9 cellular contexts compared by ENCODE assay signal in genomic region chr10:91694170-91694794, GRCh38.
DNase-seq lines count a peak whose midpoint lies in the region; ATAC-seq and TF ChIP-seq lines count a peak whose summit lies in the region.
"Had no signal": no experiment of that assay in that cellular context is flagged by ENCODE, and none has a peak within 500 bp of the region (broad histone marks: within the 10 kb centered on the region; RNA-seq: fewer than 3 reads in every experiment).

No MANE protein-coding gene starts in this region.

- H3K27me3 ChIP-seq in MM.1S (replicated peaks; ENCODE audit: insufficient read depth, low read length), result no peaks in the 10 kb centered on the region

- no peaks in the 10 kb centered on the region for H3K36me3 ChIP-seq in MM.1S (replicated peaks; ENCODE audit: insufficient read depth, low read length)
- H3K36me3 ChIP-seq in mucosa of descending colon (ENCODE audit: low read depth), result no peaks in the 10 kb centered on the region

- H3K4me1 ChIP-seq in MM.1S (ENCODE audit: low read length) (no peaks in the 10 kb centered on the region), mucosa of descending colon (ENCODE audit: low read depth) (no peaks in the 10 kb centered on the region)

- no peak overlapping the region for H3K27ac Mint-ChIP-seq in activated T-cell treated with anti-CD3 and anti-CD28 coated beads, Interleukin-2, amount 50 U/mL, for 72 hours
- no peak overlapping the region for H3K27ac Mint-ChIP-seq in activated T-cell treated with anti-CD3 and anti-CD28 coated beads, Interleukin-2, amount 50 U/mL, for 24 hours
- no peak overlapping the region for H3K27ac Mint-ChIP-seq in brain
- H3K27ac Mint-ChIP-seq in activated T-helper 17 cell treated with anti-CD3 and anti-CD28 coated beads, Interleukin-2, amount 50 U/mL, for 72 hours, result no peak overlapping the region
- H3K27ac Mint-ChIP-seq: activated naive CD4-positive, alpha-beta T cell treated with anti-CD3 and anti-CD28 coated beads, Interleukin-2, amount 50 U/mL, for 72 hours had no signal

- intact Hi-C loops in mucosa of descending colon (cut with DNase I, micrococcal nuclease), result no loop called here
- intact Hi-C loops in posterior cingulate gyrus (cut with DNase I), result no loop called here

- no peak overlapping the region for H2AFZ ChIP-seq in MM.1S (ENCODE audit: low read length)

- no peak for ATAC-seq in activated T-cell treated with anti-CD3 and anti-CD28 coated beads, Interleukin-2, amount 50 U/mL, for 72 hours (replicated peaks in 1 of 2)
- peak; percentile 87 for ATAC-seq in mucosa of descending colon
- ATAC-seq in activated T-helper 17 cell treated with anti-CD3 and anti-CD28 coated beads, Interleukin-2, amount 50 U/mL, for 72 hours (replicated peaks), result no peak

- H3K79me2 ChIP-seq in MM.1S (ENCODE audit: low read length), result no peaks in the 10 kb centered on the region

- H3K27ac ChIP-seq in MM.1S (ENCODE audit: low read length), result no peak overlapping the region

- TF ChIP-seq CTCF in MM.1S (IDR thresholded peaks at IDR 0.05; ENCODE audit: low read length), result peak; percentile 73
- peak; percentile 41 to 70 for TF ChIP-seq CTCF in brain (conservative IDR thresholded peaks at IDR 0.05)
- TF ChIP-seq CTCF in mucosa of descending colon (IDR thresholded peaks at IDR 0.05), result peak; percentile 48

- H4K20me1 ChIP-seq in MM.1S (ENCODE audit: insufficient read depth, low read length), result no peaks in the 10 kb centered on the region

- no peak overlapping the region for H3K4me3 ChIP-seq in MM.1S (ENCODE audit: low read length)
- no peak overlapping the region for H3K4me3 ChIP-seq in mucosa of descending colon

- H3K9me2 ChIP-seq in MM.1S (replicated peaks; ENCODE audit: insufficient read depth, low read length), result no peaks in the 10 kb centered on the region

- no peaks in the 10 kb centered on the region for H3K36me3 Mint-ChIP-seq in activated T-cell treated with anti-CD3 and anti-CD28 coated beads, Interleukin-2, amount 50 U/mL, for 72 hours (ENCODE audit: insufficient read depth in 2 of 2)
- H3K36me3 Mint-ChIP-seq in activated T-cell treated with anti-CD3 and anti-CD28 coated beads, Interleukin-2, amount 50 U/mL, for 24 hours (ENCODE audit: low read depth), result no peaks in the 10 kb centered on the region
- H3K36me3 Mint-ChIP-seq in brain, result no peaks in the 10 kb centered on the region
- no peaks in the 10 kb centered on the region for H3K36me3 Mint-ChIP-seq in activated T-helper 17 cell treated with anti-CD3 and anti-CD28 coated beads, Interleukin-2, amount 50 U/mL, for 72 hours (ENCODE audit: low read depth)
- H3K36me3 Mint-ChIP-seq: activated naive CD4-positive, alpha-beta T cell treated with anti-CD3 and anti-CD28 coated beads, Interleukin-2, amount 50 U/mL, for 72 hours had no signal

- H3K9ac ChIP-seq in MM.1S (ENCODE audit: low read length), result no peak overlapping the region

- H3K4me2 ChIP-seq in MM.1S (ENCODE audit: low read depth, low read length), result no peak overlapping the region

- H3K4me3 Mint-ChIP-seq in activated T-cell treated with anti-CD3 and anti-CD28 coated beads, Interleukin-2, amount 50 U/mL, for 72 hours, result no peak overlapping the region
- H3K4me3 Mint-ChIP-seq in activated T-cell treated with anti-CD3 and anti-CD28 coated beads, Interleukin-2, amount 50 U/mL, for 24 hours, result no peak overlapping the region
- H3K4me3 Mint-ChIP-seq in brain, result no peak overlapping the region
- H3K4me3 Mint-ChIP-seq in activated T-helper 17 cell treated with anti-CD3 and anti-CD28 coated beads, Interleukin-2, amount 50 U/mL, for 72 hours, result no peak overlapping the region

- no peaks in the 10 kb centered on the region for H3K9me3 Mint-ChIP-seq in activated T-cell treated with anti-CD3 and anti-CD28 coated beads, Interleukin-2, amount 50 U/mL, for 72 hours
- H3K9me3 Mint-ChIP-seq in activated T-cell treated with anti-CD3 and anti-CD28 coated beads, Interleukin-2, amount 50 U/mL, for 24 hours, result no peaks in the 10 kb centered on the region
- peaks cover 0 to 2% (median 0%) of the 10 kb centered on the region in 5 experiments for H3K9me3 Mint-ChIP-seq in brain
- H3K9me3 Mint-ChIP-seq in activated T-helper 17 cell treated with anti-CD3 and anti-CD28 coated beads, Interleukin-2, amount 50 U/mL, for 72 hours, result no peaks in the 10 kb centered on the region
- H3K9me3 Mint-ChIP-seq: activated naive CD4-positive, alpha-beta T cell treated with anti-CD3 and anti-CD28 coated beads, Interleukin-2, amount 50 U/mL, for 72 hours had no signal

- H3K4me1 Mint-ChIP-seq in activated T-cell treated with anti-CD3 and anti-CD28 coated beads, Interleukin-2, amount 50 U/mL, for 72 hours (ENCODE audit: low read depth), result peaks cover 6% of the 10 kb centered on the region
- peaks cover 4% of the 10 kb centered on the region for H3K4me1 Mint-ChIP-seq in activated T-cell treated with anti-CD3 and anti-CD28 coated beads, Interleukin-2, amount 50 U/mL, for 24 hours (ENCODE audit: low read depth)
- peaks cover 17% of the 10 kb centered on the region for H3K4me1 Mint-ChIP-seq in brain
- H3K4me1 Mint-ChIP-seq in activated T-helper 17 cell treated with anti-CD3 and anti-CD28 coated beads, Interleukin-2, amount 50 U/mL, for 72 hours, result peaks cover 5% of the 10 kb centered on the region

- no peaks in the 10 kb centered on the region for H3K27me3 Mint-ChIP-seq in activated T-cell treated with anti-CD3 and anti-CD28 coated beads, Interleukin-2, amount 50 U/mL, for 72 hours (ENCODE audit: low read depth)
- H3K27me3 Mint-ChIP-seq in activated T-cell treated with anti-CD3 and anti-CD28 coated beads, Interleukin-2, amount 50 U/mL, for 24 hours, result no peaks in the 10 kb centered on the region
- peaks cover under 1% of the 10 kb centered on the region for H3K27me3 Mint-ChIP-seq in brain
- H3K27me3 Mint-ChIP-seq in activated T-helper 17 cell treated with anti-CD3 and anti-CD28 coated beads, Interleukin-2, amount 50 U/mL, for 72 hours, result peaks cover 8% of the 10 kb centered on the region

- DNase-seq in activated T-cell treated with anti-CD3 and anti-CD28 coated beads, Interleukin-2, amount 50 U/mL, for 72 hours, result peak; percentile 16 to 23
- DNase-seq in activated T-cell treated with anti-CD3 and anti-CD28 coated beads, Interleukin-2, amount 50 U/mL, for 24 hours, result no peak
- peak; percentile 40 for DNase-seq in MM.1S
- DNase-seq in mucosa of descending colon, result peak in 1 of 3 donors; percentile 51
- no peak for DNase-seq in SK-N-DZ (ENCODE audit: low spot score)
- DNase-seq in posterior cingulate gyrus, result no peak

- H3K9me3 ChIP-seq in MM.1S (replicated peaks; ENCODE audit: insufficient read depth, low read length) (no peaks in the 10 kb centered on the region), mucosa of descending colon (no peaks in the 10 kb centered on the region)

- H3F3A ChIP-seq in MM.1S (ENCODE audit: insufficient read depth, low read length), result no peaks in the 10 kb centered on the region

Comparison
In these comparisons a context has a peak if more than half of its experiments do, and no peak if none do; other contexts are left out.
1. DNase-seq: peak in activated T-cell treated with anti-CD3 and anti-CD28 coated beads, Interleukin-2, amount 50 U/mL, for 72 hours (2 of 2) and MM.1S (single experiment); none in activated T-cell treated with anti-CD3 and anti-CD28 coated beads, Interleukin-2, amount 50 U/mL, for 24 hours (single experiment), SK-N-DZ (single experiment) and posterior cingulate gyrus (0 of 10).
2. Peak in every context shown above with its lines, with median percentiles within 50 percentile points of each other: CTCF ChIP-seq.